Comparison of ENCODE assay signal across 36 cellular contexts in the genomic region with DNA sequence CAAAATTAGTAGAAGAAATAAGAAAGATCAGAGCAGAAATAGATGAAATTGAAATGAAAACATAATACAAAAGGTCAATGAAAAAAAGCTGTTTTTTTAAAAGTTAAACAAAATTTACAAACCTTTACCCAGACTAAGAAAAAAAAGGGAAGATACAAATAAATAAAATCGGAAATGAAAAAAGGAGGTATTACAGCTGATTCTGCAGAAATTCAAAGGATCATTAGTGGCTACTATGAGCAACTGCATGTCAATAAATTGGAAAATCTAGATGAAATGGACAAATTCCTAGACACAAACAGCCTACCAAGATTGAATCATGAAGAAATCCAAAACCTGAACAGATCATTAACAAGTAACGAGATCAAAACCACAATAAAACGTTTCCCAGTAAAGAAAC.
"Had no signal": no experiment of that assay in that cellular context is flagged by ENCODE, and none has a peak within 500 bp of the region (broad histone marks: within the 10 kb centered on the region; RNA-seq: fewer than 3 reads in every experiment).

No MANE protein-coding gene starts in this region.

- H3K4me3 Mint-ChIP-seq: activated B cell treated with CpG ODN at 0.5 μM for 24 hours; activated CD4-positive, alpha-beta memory T cell treated with anti-CD3 and anti-CD28 coated beads for 36 hours; activated CD4-positive, alpha-beta T cell treated with anti-CD3 and anti-CD28 coated beads, Interleukin-2, amount 10 ng/mL, durations not matched to agents 24 days and 14 days; activated naive CD4-positive, alpha-beta T cell treated with anti-CD3 and anti-CD28 coated beads for 36 hours; activated naive CD8-positive, alpha-beta T cell treated with anti-CD3 and anti-CD28 coated beads for 36 hours; activated T-cell treated with anti-CD3 and anti-CD28 coated beads, Interleukin-2, amount 50 U/mL, for 4 hours; activated T-cell treated with anti-CD3 and anti-CD28 coated beads, Interleukin-2, amount 50 U/mL, for 72 hours; activated T-helper 1 cell treated with anti-CD3 and anti-CD28 coated beads, Interleukin-12 subunit alpha, Interleukin-12 subunit beta, Interleukin-2, Interleukin-4 antibody, amounts not matched to agents 30 ng/mL and 10 ng/mL and 1 ng/mL, durations not matched to agents 14 hours and 24 hours and 36 hours; activated T-helper 17 cell treated with anti-CD3 and anti-CD28 coated beads, Interleukin-2, amount 50 U/mL, for 72 hours; T-helper 1 cell treated with Interleukin-12 subunit alpha and Interleukin-12 subunit beta and Interleukin-4 antibody, amounts not matched to agents 30 μg/mL and 1 μg/mL, for 36 hours; T-helper 2 cell treated with Interferon-gamma antibody and Interleukin-4, amounts not matched to agents 5 μg/mL and 100 μg/mL, for 36 hours had no signal

- FAIRE-seq: astrocyte, TTC549 had no signal

- H3K36me3 Mint-ChIP-seq: activated CD4-positive, alpha-beta memory T cell treated with anti-CD3 and anti-CD28 coated beads for 36 hours; activated naive CD4-positive, alpha-beta T cell treated with anti-CD3 and anti-CD28 coated beads, Interleukin-2, amount 50 U/mL, for 72 hours had no signal

- H3K27me3 ChIP-seq: adrenal gland, body of pancreas, brain microvascular endothelial cell, breast epithelium had no signal

- H3K36me3 ChIP-seq: adrenal gland, brain microvascular endothelial cell, breast epithelium had no signal

- ATAC-seq: activated naive CD4-positive, alpha-beta T cell treated with anti-CD3 and anti-CD28 coated beads, Interleukin-2, amount 50 U/mL, for 72 hours; activated T-cell treated with anti-CD3 and anti-CD28 coated beads, Interleukin-2, amount 50 U/mL, for 4 hours; activated T-cell treated with anti-CD3 and anti-CD28 coated beads, Interleukin-2, amount 50 U/mL, for 72 hours; activated T-helper 17 cell treated with anti-CD3 and anti-CD28 coated beads, Interleukin-2, amount 50 U/mL, for 72 hours; body of pancreas had no signal

- DNase-seq: activated B cell treated with CpG ODN at 0.5 μM for 24 hours; activated CD4-positive, alpha-beta memory T cell treated with anti-CD3 and anti-CD28 coated beads for 36 hours; activated CD4-positive, alpha-beta T cell treated with anti-CD3 and anti-CD28 coated beads for 4 hours; activated CD4-positive, alpha-beta T cell treated with anti-CD3 and anti-CD28 coated beads, Interleukin-2, amount 10 ng/mL, durations not matched to agents 24 days and 14 days; activated CD4-positive, alpha-beta T cell treated with anti-CD3 and anti-CD28 coated beads, Interleukin-2, amount 50 U/mL, for 1 hour; activated CD4-positive, alpha-beta T cell treated with anti-CD3 and anti-CD28 coated beads, Interleukin-2, amount 50 U/mL, for 4 hours; activated CD4-positive, CD25-positive, alpha-beta regulatory T cell treated with anti-CD3 and anti-CD28 coated beads, Interleukin-2, amount 50 U/mL, for 72 hours; activated CD8-positive, alpha-beta memory T cell treated with anti-CD3 and anti-CD28 coated beads, Interleukin-2, amount 50 U/mL, for 4 hours; activated effector memory CD4-positive, alpha-beta T cell treated with anti-CD3 and anti-CD28 coated beads, Interleukin-2, amount 50 U/mL, for 16 hours; activated gamma-delta T cell treated with Interleukin-2 at 50 U/mL for 16 hours; activated naive CD4-positive, alpha-beta T cell; activated naive CD4-positive, alpha-beta T cell treated with anti-CD3 and anti-CD28 coated beads for 36 hours; activated naive CD4-positive, alpha-beta T cell treated with anti-CD3 and anti-CD28 coated beads, Interleukin-2, amount 50 U/mL, for 16 hours; activated naive CD8-positive, alpha-beta T cell treated with anti-CD3 and anti-CD28 coated beads for 36 hours; activated T-cell treated with anti-CD3 and anti-CD28 coated beads for 4 hours; activated T-cell treated with anti-CD3 and anti-CD28 coated beads, Interleukin-2, amount 50 U/mL, for 1 hour; activated T-cell treated with anti-CD3 and anti-CD28 coated beads, Interleukin-2, amount 50 U/mL, for 4 hours; activated T-cell treated with anti-CD3 and anti-CD28 coated beads, Interleukin-2, amount 50 U/mL, for 72 hours; adrenal gland; amniotic stem cell; aorta; body of pancreas; brain microvascular endothelial cell; central memory CD4-positive, alpha-beta T cell; T-helper 1 cell; T-helper 2 cell; T-helper 9 cell had no signal

- H3K4me1 ChIP-seq: adrenal gland, body of pancreas, breast epithelium had no signal

- H3K4me1 Mint-ChIP-seq: activated B cell treated with CpG ODN at 0.5 μM for 24 hours; activated T-helper 17 cell treated with anti-CD3 and anti-CD28 coated beads, Interleukin-2, amount 50 U/mL, for 72 hours had no signal

- H3K27ac ChIP-seq: adrenal gland, body of pancreas, brain microvascular endothelial cell, breast epithelium, VCaP had no signal

- H3K9me3 ChIP-seq: adrenal gland, body of pancreas, breast epithelium had no signal

- H3K27me3 Mint-ChIP-seq: activated B cell treated with CpG ODN at 0.5 μM for 24 hours; activated CD4-positive, alpha-beta memory T cell treated with anti-CD3 and anti-CD28 coated beads for 36 hours; activated naive CD8-positive, alpha-beta T cell treated with anti-CD3 and anti-CD28 coated beads for 36 hours; activated T-helper 17 cell treated with anti-CD3 and anti-CD28 coated beads, Interleukin-2, amount 50 U/mL, for 72 hours had no signal

- H3K27ac Mint-ChIP-seq: activated B cell treated with CpG ODN at 0.5 μM for 24 hours; activated CD4-positive, alpha-beta memory T cell treated with anti-CD3 and anti-CD28 coated beads for 36 hours; activated CD4-positive, alpha-beta T cell treated with anti-CD3 and anti-CD28 coated beads, Interleukin-2, amount 10 ng/mL, durations not matched to agents 24 days and 14 days; activated naive CD4-positive, alpha-beta T cell treated with anti-CD3 and anti-CD28 coated beads for 36 hours; activated naive CD4-positive, alpha-beta T cell treated with anti-CD3 and anti-CD28 coated beads, Interleukin-2, amount 50 U/mL, for 72 hours; activated naive CD8-positive, alpha-beta T cell treated with anti-CD3 and anti-CD28 coated beads for 36 hours; activated T-cell treated with anti-CD3 and anti-CD28 coated beads, Interleukin-2, amount 50 U/mL, for 72 hours; activated T-helper 1 cell treated with anti-CD3 and anti-CD28 coated beads, Interleukin-12 subunit alpha, Interleukin-12 subunit beta, Interleukin-2, Interleukin-4 antibody, amounts not matched to agents 30 ng/mL and 10 ng/mL and 1 ng/mL, durations not matched to agents 14 hours and 24 hours and 36 hours; activated T-helper 17 cell treated with anti-CD3 and anti-CD28 coated beads, Interleukin-2, amount 50 U/mL, for 72 hours; T-helper 1 cell treated with Interleukin-12 subunit alpha and Interleukin-12 subunit beta and Interleukin-4 antibody, amounts not matched to agents 30 μg/mL and 1 μg/mL, for 36 hours; T-helper 2 cell treated with Interferon-gamma antibody and Interleukin-4, amounts not matched to agents 5 μg/mL and 100 μg/mL, for 36 hours had no signal

- H3K4me3 ChIP-seq: adrenal gland, body of pancreas, breast epithelium had no signal

- H3K9me3 Mint-ChIP-seq: activated CD4-positive, alpha-beta memory T cell treated with anti-CD3 and anti-CD28 coated beads for 36 hours; activated CD4-positive, alpha-beta T cell treated with anti-CD3 and anti-CD28 coated beads, Interleukin-2, amount 10 ng/mL, durations not matched to agents 24 days and 14 days; activated naive CD4-positive, alpha-beta T cell treated with anti-CD3 and anti-CD28 coated beads for 36 hours; activated naive CD4-positive, alpha-beta T cell treated with anti-CD3 and anti-CD28 coated beads, Interleukin-2, amount 50 U/mL, for 72 hours; activated T-cell treated with anti-CD3 and anti-CD28 coated beads, Interleukin-2, amount 50 U/mL, for 4 hours; activated T-cell treated with anti-CD3 and anti-CD28 coated beads, Interleukin-2, amount 50 U/mL, for 72 hours; activated T-helper 1 cell treated with anti-CD3 and anti-CD28 coated beads, Interleukin-12 subunit alpha, Interleukin-12 subunit beta, Interleukin-2, Interleukin-4 antibody, amounts not matched to agents 30 ng/mL and 10 ng/mL and 1 ng/mL, durations not matched to agents 14 hours and 24 hours and 36 hours; activated T-helper 17 cell treated with anti-CD3 and anti-CD28 coated beads, Interleukin-2, amount 50 U/mL, for 72 hours; T-helper 2 cell treated with Interferon-gamma antibody and Interleukin-4, amounts not matched to agents 5 μg/mL and 100 μg/mL, for 36 hours had no signal
